Comparison of ENCODE assay signal across 1 cellular context in genomic region chr7:129952653-129953560, GRCh38.
A peak's percentile ranks its signal among the peaks of the same experiment; 100 is the strongest.
TF ChIP-seq lines count a peak whose summit lies in the region.

Gene UBE2H (minus strand): TSS chr7:129952960. CDS start chr7:129952555, 405 bp downstream.

TF ChIP-seq in HepG2, 621 proteins besides CTCF, POLR2A, EP300 and RAD21 (continued from another document and continues in another):
- TF ChIP-seq ZFP91 (CRISPR knock-in tag; IDR thresholded peaks at IDR 0.05; ENCODE audit: borderline replicate concordance): peak; percentile 53
- TF ChIP-seq SIX4 (CRISPR knock-in tag; IDR thresholded peaks at IDR 0.05): 0 out of 2 replicates have a peak, but pooled peaks have one; percentile 18
- no peak for TF ChIP-seq ONECUT2 (CRISPR knock-in tag; IDR thresholded peaks at IDR 0.05)
- no peak for TF ChIP-seq ZNF225 (CRISPR knock-in tag; IDR thresholded peaks at IDR 0.05)
- no peak for TF ChIP-seq PRDM4 (CRISPR knock-in tag; IDR thresholded peaks at IDR 0.05; ENCODE audit: borderline replicate concordance)
- no peak for TF ChIP-seq ZNF230 (CRISPR knock-in tag; IDR thresholded peaks at IDR 0.05)
- TF ChIP-seq SRSF4 (IDR thresholded peaks at IDR 0.05; ENCODE audit: low read depth, low read length, poor library complexity, severe bottlenecking): no peak
- TF ChIP-seq EEA1 (CRISPR knock-in tag; IDR thresholded peaks at IDR 0.05; ENCODE audit: borderline replicate concordance): no peak
- TF ChIP-seq ZNF331 (CRISPR knock-in tag; IDR thresholded peaks at IDR 0.05): 0 out of 2 replicates have a peak, but pooled peaks have one; percentile 41
- peak; percentile 72 for TF ChIP-seq POLR2G (IDR thresholded peaks at IDR 0.05; ENCODE audit: low read depth, low read length)
- peak; percentile 21; the same call in 1 of the 2 replicates for TF ChIP-seq FOXK1 (CRISPR knock-in tag; IDR thresholded peaks at IDR 0.05; ENCODE audit: borderline replicate concordance, low read depth)
- no peak for TF ChIP-seq BRD4 (CRISPR knock-in tag; IDR thresholded peaks at IDR 0.05)
- TF ChIP-seq ZNF512B (CRISPR knock-in tag; IDR thresholded peaks at IDR 0.05; ENCODE audit: borderline replicate concordance): no peak
- TF ChIP-seq ZFP1 (CRISPR knock-in tag; IDR thresholded peaks at IDR 0.05): no peak
- TF ChIP-seq FLYWCH1 (CRISPR knock-in tag; IDR thresholded peaks at IDR 0.05): no peak
- TF ChIP-seq ZBTB38 (CRISPR knock-in tag; IDR thresholded peaks at IDR 0.05): 0 out of 2 replicates have a peak, but pooled peaks have one; percentile 35
- TF ChIP-seq IKZF4 (CRISPR knock-in tag; IDR thresholded peaks at IDR 0.05; ENCODE audit: borderline replicate concordance, low read depth, not compliant biosample characterization): no peak
- no peak for TF ChIP-seq TP53 (CRISPR knock-in tag; conservative IDR thresholded peaks at IDR 0.05)
- TF ChIP-seq ZBTB1 (CRISPR knock-in tag; IDR thresholded peaks at IDR 0.05; ENCODE audit: borderline replicate concordance): no peak
- TF ChIP-seq GTF2F1 (IDR thresholded peaks at IDR 0.05; ENCODE audit: low read length): peak; percentile 41; the same call in 1 of the 2 replicates
- TF ChIP-seq ZNF850 (CRISPR knock-in tag; conservative IDR thresholded peaks at IDR 0.05): no peak
- 0 out of 2 replicates have a peak, but pooled peaks have one; percentile 35 for TF ChIP-seq ZBTB7A (CRISPR knock-in tag; IDR thresholded peaks at IDR 0.05)
- TF ChIP-seq ZNF205 (CRISPR knock-in tag; IDR thresholded peaks at IDR 0.05): no peak
- TF ChIP-seq ZNF451 (CRISPR knock-in tag; IDR thresholded peaks at IDR 0.05): no peak
- TF ChIP-seq SMYD3 (CRISPR knock-in tag; IDR thresholded peaks at IDR 0.05): no peak
- TF ChIP-seq NFE2 (CRISPR knock-in tag; IDR thresholded peaks at IDR 0.05): no peak
- TF ChIP-seq U2AF1 (optimal IDR thresholded peaks at IDR 0.05; ENCODE audit: low read depth, low read length): no peak
- no peak for TF ChIP-seq MEF2D (CRISPR knock-in tag; IDR thresholded peaks at IDR 0.05)
- TF ChIP-seq ASH2L (IDR thresholded peaks at IDR 0.05; ENCODE audit: insufficient read length, low read depth, low read length): peak; percentile 81
- TF ChIP-seq RXRA (CRISPR knock-in tag; IDR thresholded peaks at IDR 0.05): peak; percentile 15; the same call in 1 of the 2 replicates
- TF ChIP-seq PHF20 (CRISPR knock-in tag; IDR thresholded peaks at IDR 0.05): 0 out of 2 replicates have a peak, but pooled peaks have one; percentile 40
- TF ChIP-seq ZNF609 (CRISPR knock-in tag; IDR thresholded peaks at IDR 0.05; ENCODE audit: borderline replicate concordance): no peak
- TF ChIP-seq TFE3 (CRISPR knock-in tag; IDR thresholded peaks at IDR 0.05): no peak
- peak; percentile 75; the same call in 1 of the 2 replicates for TF ChIP-seq ZNF547 (CRISPR knock-in tag; IDR thresholded peaks at IDR 0.05)
- no peak for TF ChIP-seq HHEX (CRISPR knock-in tag; IDR thresholded peaks at IDR 0.05)
- TF ChIP-seq KLF9 (CRISPR knock-in tag; IDR thresholded peaks at IDR 0.05; ENCODE audit: low read depth): no peak
- TF ChIP-seq CHD2 (IDR thresholded peaks at IDR 0.05; ENCODE audit: low read depth, low read length): peak; percentile 46; the same call in 1 of the 2 replicates
- TF ChIP-seq ATAD3A (CRISPR knock-in tag; IDR thresholded peaks at IDR 0.05): no peak
- TF ChIP-seq TBX2 (CRISPR knock-in tag; IDR thresholded peaks at IDR 0.05; ENCODE audit: borderline replicate concordance): 0 out of 2 replicates have a peak, but pooled peaks have one; percentile 14
- TF ChIP-seq TEAD3 (CRISPR knock-in tag; optimal IDR thresholded peaks at IDR 0.05; ENCODE audit: borderline replicate concordance): peak; percentile 16
- peak; percentile 20; the same call in 1 of the 2 replicates for TF ChIP-seq DMAP1 (CRISPR knock-in tag; IDR thresholded peaks at IDR 0.05)
- TF ChIP-seq NFKB2 (CRISPR knock-in tag; IDR thresholded peaks at IDR 0.05; ENCODE audit: borderline replicate concordance): no peak
- no peak for TF ChIP-seq TERF1 (CRISPR knock-in tag; IDR thresholded peaks at IDR 0.05)
- no peak for TF ChIP-seq ARID2 (CRISPR knock-in tag; IDR thresholded peaks at IDR 0.05; ENCODE audit: borderline replicate concordance)
- TF ChIP-seq ZNF709 (CRISPR knock-in tag; IDR thresholded peaks at IDR 0.05): peak; percentile 16; the same call in 1 of the 2 replicates
- no peak for TF ChIP-seq ZNF207 (IDR thresholded peaks at IDR 0.05; ENCODE audit: borderline replicate concordance)
- TF ChIP-seq POGK (CRISPR knock-in tag; conservative IDR thresholded peaks at IDR 0.05): no peak; the same call in 1 of the 2 replicates
